In genomic region chr2:118852605-118853128, GRCh38 we compare ENCODE assay signal across 24 cellular contexts. TPM values are rescaled to one million over a fixed set of nuclear protein-coding genes. Genes with fewer than 3 reads are reported as not detected.
DNase-seq lines count a peak whose midpoint lies in the region; ATAC-seq, FAIRE-seq and TF ChIP-seq lines count a peak whose summit lies in the region.
"Had no signal": no experiment of that assay in that cellular context is flagged by ENCODE, and none has a peak within 500 bp of the region (broad histone marks: within the 10 kb centered on the region; RNA-seq: fewer than 3 reads in every experiment).

No MANE protein-coding gene starts in this region.

- intact Hi-C loops in lower lobe of right lung (cut with DNase I): loop anchor here (10.0 kb wide), 2 partner anchors 628 to 808 kb away; no protein-coding TSS in a partner anchor

- H3K9me3 Mint-ChIP-seq in GM23338 (peaks cover 8% of the 10 kb centered on the region), immature natural killer cell (peaks cover 0 to 5% (median 0%) of the 10 kb centered on the region in 6 donors)
- H3K9me3 Mint-ChIP-seq: activated naive CD4-positive, alpha-beta T cell treated with anti-CD3 and anti-CD28 coated beads, Interleukin-2, amount 50 U/mL, for 72 hours; CD4-positive, alpha-beta T cell; natural killer cell treated with Interleukin-12 subunit alpha and Interleukin-12 subunit beta and Interleukin-15 and Interleukin-18, amount 100 ng/mL, for 72 hours; stimulated activated effector memory CD8-positive, alpha-beta T cell treated with anti-CD3 and anti-CD28 coated beads, Interleukin-12 subunit alpha, Interleukin-12 subunit beta, amount 100 ng/mL, for 72 hours had no signal

- no peak overlapping the region for H3K9ac ChIP-seq in H1 (replicated peaks in 1 of 4; ENCODE audit: extremely low read depth in 1 of 4, low read depth in 3 of 4, low read length in 3 of 4)

- H3K18ac ChIP-seq in H1 (ENCODE audit: extremely low read depth, low read length): no peak overlapping the region

- CTCF ChIA-PET in H1 (lab: Charles Lee; ENCODE audit: partially characterized antibody): interaction anchor here (3.8 to 7.4 kb wide), 2 partner anchors 8 to 80 kb away, joined by 28 to 84 read pairs; partner anchors contain the start of gene EN1

- H3K14ac ChIP-seq in H1 (ENCODE audit: insufficient read length): no peak overlapping the region

- H3K36me3 Mint-ChIP-seq in GM23338 (ENCODE audit: low read depth): peaks cover 2% of the 10 kb centered on the region; the same call in 2 of the 3 replicates
- H3K36me3 Mint-ChIP-seq in immature natural killer cell: peaks cover 0 to 3% (median 0%) of the 10 kb centered on the region in 3 donors
- H3K36me3 Mint-ChIP-seq: natural killer cell treated with Interleukin-12 subunit alpha and Interleukin-12 subunit beta and Interleukin-15 and Interleukin-18, amount 100 ng/mL, for 72 hours had no signal

- H3F3A ChIP-seq in GM23338 (replicated peaks; ENCODE audit: low read depth): peaks cover 38% of the 10 kb centered on the region

- H2BK15ac ChIP-seq in H1 (ENCODE audit: low read length): no peak overlapping the region

- H3K9me3 ChIP-seq in H1 (ENCODE audit: insufficient read depth in 2 of 2, low read depth in 1 of 2, low read length in 1 of 2) (no peaks in the 10 kb centered on the region), osteoblast (ENCODE audit: low read depth, low read length) (no peaks in the 10 kb centered on the region), lower lobe of right lung (no peaks in the 10 kb centered on the region)
- H3K9me3 ChIP-seq: HAP-1, sigmoid colon, transverse colon had no signal

- FAIRE-seq in H1 (lab: Jason Lieb, UNC): no peak
- FAIRE-seq: frontal cortex had no signal

- H3K79me2 ChIP-seq in GM23338 (replicated peaks; ENCODE audit: insufficient read depth) (no peaks in the 10 kb centered on the region), H1 (ENCODE audit: control insufficient read depth in 1 of 2, insufficient read depth in 2 of 2, low read length in 2 of 2) (no peaks in the 10 kb centered on the region), osteoblast (ENCODE audit: insufficient read depth, low read length) (no peaks in the 10 kb centered on the region)

- peaks cover 84% of the 10 kb centered on the region for H3K4me1 ChIP-seq in GM23338 (ENCODE audit: insufficient read depth)
- H3K4me1 ChIP-seq in H1 (replicated peaks in 1 of 4; ENCODE audit: control insufficient read depth in 3 of 4, insufficient read depth in 4 of 4, low read length in 3 of 4): peaks cover 2 to 50% (median 30%) of the 10 kb centered on the region in 4 experiments
- peaks cover 7% of the 10 kb centered on the region for H3K4me1 ChIP-seq in osteoblast (ENCODE audit: insufficient read depth, low read length)
- peaks cover 21% of the 10 kb centered on the region for H3K4me1 ChIP-seq in lower lobe of right lung
- H3K4me1 ChIP-seq: HAP-1 had no signal

- H2AK5ac ChIP-seq in H1 (ENCODE audit: low read depth, low read length): no peak overlapping the region

- H4K5ac ChIP-seq in H1 (ENCODE audit: insufficient read length, low read depth, low read length): no peak overlapping the region

- no peaks in the 10 kb centered on the region for H3K36me3 ChIP-seq in GM23338 (ENCODE audit: insufficient read depth)
- H3K36me3 ChIP-seq in H1 (ENCODE audit: control insufficient read depth in 2 of 4, insufficient read depth in 4 of 4, low read length in 3 of 4): peaks cover 0 to 9% (median 0%) of the 10 kb centered on the region in 4 experiments; a peak in 1 of 8 replicates
- no peaks in the 10 kb centered on the region for H3K36me3 ChIP-seq in osteoblast (ENCODE audit: insufficient read depth, low read length)
- H3K36me3 ChIP-seq in lower lobe of right lung: no peaks in the 10 kb centered on the region
- H3K36me3 ChIP-seq: HAP-1, sigmoid colon, transverse colon had no signal

- no peak overlapping the region for H2BK20ac ChIP-seq in H1 (ENCODE audit: low read length)

- ATAC-seq in GM23338 (no peak), lower lobe of right lung (no peak)
- ATAC-seq: activated naive CD4-positive, alpha-beta T cell treated with anti-CD3 and anti-CD28 coated beads, Interleukin-2, amount 50 U/mL, for 72 hours; natural killer cell treated with Interleukin-12 subunit alpha and Interleukin-12 subunit beta and Interleukin-15 and Interleukin-18, amount 100 ng/mL, for 72 hours; Panc1; stimulated activated effector memory CD8-positive, alpha-beta T cell treated with anti-CD3 and anti-CD28 coated beads, Interleukin-12 subunit alpha, Interleukin-12 subunit beta, amount 100 ng/mL, for 72 hours had no signal

- peak overlapping the region; percentile 86 for H3K4me2 ChIP-seq in GM23338
- H3K4me2 ChIP-seq in H1 (ENCODE audit: insufficient read depth in 1 of 2, low read depth in 2 of 2, low read length in 2 of 2): peak overlapping the region; percentile 65 to 71; a peak in 3 of 4 replicates
- H3K4me2 ChIP-seq in osteoblast (ENCODE audit: insufficient read depth, low read length): no peak overlapping the region

- no peaks in the 10 kb centered on the region for H3K9me2 ChIP-seq in GM23338 (ENCODE audit: insufficient read depth)

- H3K4me3 Mint-ChIP-seq in GM23338: peak overlapping the region; percentile 64
- H3K4me3 Mint-ChIP-seq in immature natural killer cell: no peak overlapping the region
- H3K4me3 Mint-ChIP-seq: CD4-positive, alpha-beta T cell; natural killer cell treated with Interleukin-12 subunit alpha and Interleukin-12 subunit beta and Interleukin-15 and Interleukin-18, amount 100 ng/mL, for 72 hours; stimulated activated effector memory CD8-positive, alpha-beta T cell treated with anti-CD3 and anti-CD28 coated beads, Interleukin-12 subunit alpha, Interleukin-12 subunit beta, amount 100 ng/mL, for 72 hours had no signal

- no peak overlapping the region for H3K4ac ChIP-seq in H1 (replicated peaks; ENCODE audit: insufficient read length, low read depth, low read length)

- H2BK120ac ChIP-seq in H1 (replicated peaks; ENCODE audit: low read depth, low read length): no peak overlapping the region

- H3K23ac ChIP-seq in H1 (ENCODE audit: insufficient read length): no peak overlapping the region

- H3K23me2 ChIP-seq in H1 (ENCODE audit: low read depth, low read length): peaks cover 8% of the 10 kb centered on the region; the same call in 1 of the 2 replicates

- TF ChIP-seq CTCF in GM23338 (conservative IDR thresholded peaks at IDR 0.05; ENCODE audit: low read depth in 2 of 2): no peak
- TF ChIP-seq CTCF in H1 (IDR thresholded peaks at IDR 0.05; ENCODE audit: control extremely low read depth in 1 of 3, insufficient read depth in 1 of 3, low read depth in 1 of 3, low read length in 3 of 3): no peak
- no peak for TF ChIP-seq CTCF in osteoblast (IDR thresholded peaks at IDR 0.05; ENCODE audit: extremely low read depth, low read depth, low read length)
- no peak for TF ChIP-seq CTCF in lower lobe of right lung (IDR thresholded peaks at IDR 0.05)

- no peak for TF ChIP-seq EP300 in H1 (IDR thresholded peaks at IDR 0.05; ENCODE audit: borderline replicate concordance in 1 of 2, low read depth in 2 of 2, low read length in 2 of 2)

- no peak overlapping the region for H4K8ac ChIP-seq in H1 (ENCODE audit: extremely low read depth, insufficient read depth, low read length)

- H3K4me1 Mint-ChIP-seq in GM23338: peaks cover 58% of the 10 kb centered on the region
- peaks cover 17 to 18% of the 10 kb centered on the region in 2 donors for H3K4me1 Mint-ChIP-seq in immature natural killer cell

- 2% methylated on average over 31 of the region's 31 CpGs; no CpG with 5 or more reads in 1 of the 2 experiments for whole genome bisulfite sequencing in H1 (ENCODE audit: extremely low coverage in 1 of 2, insufficient coverage in 1 of 2, insufficient read length in 1 of 2, insufficient replicate concordance in 2 of 2, low coverage in 1 of 2, low lambda C conversion rate in 2 of 2, missing lambda C conversion rate in 1 of 2), 2 experiments

- no peak overlapping the region for H4K91ac ChIP-seq in H1 (replicated peaks; ENCODE audit: insufficient read length, low read length)

- H2BK12ac ChIP-seq in H1 (ENCODE audit: low read depth, low read length): no peak overlapping the region

- H3K4me3 ChIP-seq in GM23338 (peak overlapping the region; percentile 60), H1 (ENCODE audit: extremely low read depth in 1 of 4, insufficient read depth in 2 of 4, low read depth in 3 of 4, low read length in 4 of 4) (peak overlapping the region in 2 of 4 experiments; percentile 15 to 56; a peak in 2 of 8 replicates), osteoblast (ENCODE audit: insufficient read depth, low read length) (no peak overlapping the region), lower lobe of right lung (no peak overlapping the region)
- H3K4me3 ChIP-seq: HAP-1, sigmoid colon, transverse colon had no signal

- DNase-seq in NCI-H82 (lab: John Stamatoyannopoulos, UW): peak; percentile 34
- DNase-seq in NCI-H82 treated with DMSO at 0.1 percent for 48 hours (lab: John Stamatoyannopoulos, UW; ENCODE audit: unreplicated experiment): no peak
- no peak for DNase-seq in GM23338 (ENCODE audit: low spot score)
- peak in 1 of 2 experiments; percentile 62 for DNase-seq in H1 (ENCODE audit: low read depth in 1 of 2, low spot score in 2 of 2)
- peak; percentile 89 for DNase-seq in osteoblast (ENCODE audit: insufficient read length, low spot score, missing footprints)
- DNase-seq in immature natural killer cell: no peak
- no peak for DNase-seq in lower lobe of right lung
- no peak for DNase-seq in NCI-H1417 (lab: John Stamatoyannopoulos, UW)
- DNase-seq: 8988T; CD4-positive, alpha-beta T cell; DMS79 treated with DMSO at 0.1 percent for 48 hours; mammary epithelial cell; NCI-H187; NCI-H510A treated with DMSO at 0.1 percent for 48 hours; sigmoid colon; SW 1271; transverse colon had no signal

- POLR2A ChIA-PET in H1 (lab: Charles Lee; ENCODE audit: partially characterized antibody): interaction anchor here (1.3 kb wide), 1 partner anchor 9 kb away, joined by 5 read pairs; no protein-coding TSS in a partner anchor

- H3K27me3 ChIP-seq in GM23338 (ENCODE audit: insufficient read depth) (peaks cover 100% of the 10 kb centered on the region), H1 (replicated peaks in 1 of 4; ENCODE audit: control insufficient read depth in 3 of 4, extremely low read depth in 1 of 4, insufficient read depth in 3 of 4, low read length in 3 of 4) (peaks cover 85 to 99% (median 94%) of the 10 kb centered on the region in 4 experiments), osteoblast (ENCODE audit: insufficient read depth, low read length) (peaks cover 98% of the 10 kb centered on the region), lower lobe of right lung (ENCODE audit: low read depth) (peaks cover 96% of the 10 kb centered on the region)

- no peak overlapping the region for H3K56ac ChIP-seq in H1 (replicated peaks; ENCODE audit: insufficient read length, low read depth, low read length)

- H4K20me1 ChIP-seq in GM23338 (replicated peaks; ENCODE audit: insufficient read depth) (peaks cover 15% of the 10 kb centered on the region), H1 (replicated peaks in 1 of 2; ENCODE audit: control insufficient read depth in 1 of 2, insufficient read depth in 2 of 2, low read length in 2 of 2) (peaks cover 21 to 27% of the 10 kb centered on the region in 2 experiments), osteoblast (ENCODE audit: insufficient read depth, low read length) (no peaks in the 10 kb centered on the region)

- H3K27ac ChIP-seq in GM23338 (ENCODE audit: low read depth) (no peak overlapping the region), H1 (ENCODE audit: low read depth, low read length) (no peak overlapping the region), osteoblast (ENCODE audit: low read depth, low read length) (no peak overlapping the region), lower lobe of right lung (no peak overlapping the region)
- H3K27ac ChIP-seq: sigmoid colon, transverse colon had no signal

- H3K27me3 Mint-ChIP-seq in GM23338 (ENCODE audit: insufficient read depth, low read depth, poor library complexity) (peaks cover 99% of the 10 kb centered on the region), immature natural killer cell (ENCODE audit: low read depth in 3 of 3) (peaks cover 23 to 65% (median 55%) of the 10 kb centered on the region in 3 donors)

- TF ChIP-seq RAD21 in H1 (IDR thresholded peaks at IDR 0.05 in 1 of 2, conservative IDR thresholded peaks at IDR 0.05 in 1 of 2; ENCODE audit: low read depth in 2 of 2, low read length in 2 of 2): no peak

- no peak overlapping the region for H2BK5ac ChIP-seq in H1 (ENCODE audit: low read depth, low read length)

- H2AFZ ChIP-seq in GM23338 (no peak overlapping the region), H1 (ENCODE audit: low read length) (no peak overlapping the region), osteoblast (ENCODE audit: low read length) (no peak overlapping the region)

- H3K27ac Mint-ChIP-seq in GM23338: no peak overlapping the region
- H3K27ac Mint-ChIP-seq in immature natural killer cell: no peak overlapping the region
- H3K27ac Mint-ChIP-seq: CD4-positive, alpha-beta T cell; natural killer cell treated with Interleukin-12 subunit alpha and Interleukin-12 subunit beta and Interleukin-15 and Interleukin-18, amount 100 ng/mL, for 72 hours; stimulated activated effector memory CD8-positive, alpha-beta T cell treated with anti-CD3 and anti-CD28 coated beads, Interleukin-12 subunit alpha, Interleukin-12 subunit beta, amount 100 ng/mL, for 72 hours had no signal

- H3K79me1 ChIP-seq in H1 (ENCODE audit: low read depth, low read length): no peaks in the 10 kb centered on the region

- no peak for TF ChIP-seq POLR2A in H1 (IDR thresholded peaks at IDR 0.05; ENCODE audit: control extremely low read depth in 1 of 2, low read depth in 2 of 2, low read length in 2 of 2)

RNA-seq across cellular contexts. Expression of gene EN1, which starts 5.2 kb away (rescaled TPM):
- 0.24 TPM in 1 of 2 replicates, not detected in the other for total RNA-seq in GM23338 (2014; rRNA removed; shearing (Covaris generic))
- 0.09 and 0.21 TPM in 2 replicates for polyA plus RNA-seq in GM23338 (2016; fragmentation: Nextera tagmentation; extraction: Ambion mirVana)
- total RNA-seq in H1 (2021; fragmentation: NEBNext Ultra II Directional; extraction: Animal tissue kit (Norgen Biotek cat#: 25700)): not detected in 2 replicates
- not detected in 2 replicates for polyA plus RNA-seq in H1 (2011; rRNA removed)
- polyA plus RNA-seq in H1 (2011; cell fraction: cytosol; rRNA removed): not detected
- not detected for polyA plus RNA-seq in H1 (2011; cell fraction: nucleus; rRNA removed)
- 0.48 TPM in 1 of 4 replicates, not detected in the others for polyA plus RNA-seq in H1 (2012, experiment 1 of 2)
- polyA plus RNA-seq in H1 (2012, experiment 2 of 2): not detected
- polyA plus RNA-seq in H1 (2013, experiment 1 of 2): not detected
- polyA plus RNA-seq in H1 (2013, experiment 2 of 2): 0.04 TPM
- not detected in 2 replicates for polyA minus RNA-seq in H1 (2011; rRNA and poly(A)+ RNA removed)
- not detected for polyA minus RNA-seq in H1 (2011; cell fraction: cytosol; rRNA and poly(A)+ RNA removed)
- polyA minus RNA-seq in H1 (2011; cell fraction: nucleus; rRNA and poly(A)+ RNA removed): not detected
- total RNA-seq in osteoblast: 0.29 and 0.72 TPM in 2 replicates
- polyA plus RNA-seq in immature natural killer cell: not detected
- 0.15 TPM for total RNA-seq in lower lobe of right lung
- total RNA-seq: activated naive CD4-positive, alpha-beta T cell treated with anti-CD3 and anti-CD28 coated beads, Interleukin-2, amount 50 U/mL, for 72 hours; CD4-positive, alpha-beta T cell; frontal cortex; HT-29; natural killer cell treated with Interleukin-12 subunit alpha and Interleukin-12 subunit beta and Interleukin-15 and Interleukin-18, amount 100 ng/mL, for 72 hours; sigmoid colon; transverse colon had no signal
- polyA plus RNA-seq: mammary epithelial cell, sigmoid colon had no signal

Comparison
In these comparisons a context has a peak if more than half of its experiments do, and no peak if none do; other contexts are left out.
1. DNase-seq: peak in NCI-H82 (single experiment) and osteoblast (single experiment); none in NCI-H82 treated with DMSO at 0.1 percent for 48 hours (single experiment), GM23338 (single experiment), immature natural killer cell (0 of 3), lower lobe of right lung (single experiment) and NCI-H1417 (0 of 3).